Comparison of ENCODE assay signal across 9 cellular contexts in genomic region chr20:17859616-17860232, GRCh38.
A peak's percentile ranks its signal among the peaks of the same experiment; 100 is the strongest.
DNase-seq lines count a peak whose midpoint lies in the region; ATAC-seq, FAIRE-seq and TF ChIP-seq lines count a peak whose summit lies in the region.
"Had no signal": no experiment of that assay in that cellular context is flagged by ENCODE, and none has a peak within 500 bp of the region (broad histone marks: within the 10 kb centered on the region; RNA-seq: fewer than 3 reads in every experiment).

No MANE protein-coding gene starts in this region.

- H3K27ac Mint-ChIP-seq in natural killer cell (peak overlapping the region in 1 of 2 donors; percentile 77), endothelial cell (ENCODE audit: unreplicated experiment) (no peak overlapping the region)
- H3K27ac Mint-ChIP-seq: T-helper 1 cell treated with Interleukin-12 subunit alpha and Interleukin-12 subunit beta and Interleukin-4 antibody, amounts not matched to agents 30 μg/mL and 1 μg/mL, for 36 hours had no signal

- H3K4me3 Mint-ChIP-seq in natural killer cell, result peak overlapping the region; percentile 70
- H3K4me3 Mint-ChIP-seq in endothelial cell (ENCODE audit: unreplicated experiment), result no peak overlapping the region
- H3K4me3 Mint-ChIP-seq: T-helper 1 cell treated with Interleukin-12 subunit alpha and Interleukin-12 subunit beta and Interleukin-4 antibody, amounts not matched to agents 30 μg/mL and 1 μg/mL, for 36 hours had no signal

- H3K27ac ChIP-seq in stomach (peak overlapping the region in 2 of 5 donors; percentile 32 to 42), transverse colon (peak overlapping the region in 1 of 4 donors; percentile 3)

- TF ChIP-seq CTCF in natural killer cell (IDR thresholded peaks at IDR 0.05), result no peak
- TF ChIP-seq CTCF in endothelial cell (IDR thresholded peaks at IDR 0.05; ENCODE audit: unreplicated experiment), result no peak
- no peak for TF ChIP-seq CTCF in stomach (IDR thresholded peaks at IDR 0.05)
- TF ChIP-seq CTCF in transverse colon (IDR thresholded peaks at IDR 0.05), result no peak

- no peaks in the 10 kb centered on the region for H3K36me3 Mint-ChIP-seq in natural killer cell
- no peaks in the 10 kb centered on the region for H3K36me3 Mint-ChIP-seq in endothelial cell (ENCODE audit: low read depth, unreplicated experiment)

- in situ Hi-C loops in transverse colon (cut with MboI; ENCODE audit: low pct_ligation_motif_present in 1 of 4, low pct_unique_long_range_greater_than_20kb in 1 of 4, low sequenced_read_pairs in 3 of 4), result no loop called here

- no peak for FAIRE-seq in H54 (lab: Jason Lieb, UNC)

- no peaks in the 10 kb centered on the region for H3K36me3 ChIP-seq in stomach
- H3K36me3 ChIP-seq in transverse colon, result no peaks in the 10 kb centered on the region

- TF ChIP-seq POLR2A in GM18505 (IDR thresholded peaks at IDR 0.05; ENCODE audit: borderline replicate concordance, extremely low read depth, insufficient read depth, insufficient read length), result no peak
- no peak for TF ChIP-seq POLR2A in stomach (IDR thresholded peaks at IDR 0.05)
- TF ChIP-seq POLR2A in H54 (IDR thresholded peaks at IDR 0.05; ENCODE audit: low read depth, low read length), result no peak
- no peak for TF ChIP-seq POLR2A in transverse colon (IDR thresholded peaks at IDR 0.05)

- H3K9me3 ChIP-seq in stomach, result no peaks in the 10 kb centered on the region
- no peaks in the 10 kb centered on the region for H3K9me3 ChIP-seq in transverse colon

- no peaks in the 10 kb centered on the region for H3K27me3 ChIP-seq in stomach
- no peaks in the 10 kb centered on the region for H3K27me3 ChIP-seq in transverse colon

- H3K4me1 Mint-ChIP-seq in natural killer cell, result peaks cover 45 to 61% of the 10 kb centered on the region in 2 donors
- peaks cover 3% of the 10 kb centered on the region for H3K4me1 Mint-ChIP-seq in endothelial cell (ENCODE audit: unreplicated experiment)

- 35 to 61% (median 44%) methylated on average over 16 to 22 of the region's 22 CpGs for WGBS in stomach, 5 donors
- 70% methylated on average over 22 of the region's 22 CpGs; no CpG with 5 or more reads in 1 of the 2 donors for WGBS in transverse colon (ENCODE audit: low coverage in 1 of 2), 2 donors

- TF ChIP-seq EP300 in stomach (IDR thresholded peaks at IDR 0.05) (no peak), transverse colon (IDR thresholded peaks at IDR 0.05; ENCODE audit: low read depth) (no peak)

- H3K9me3 Mint-ChIP-seq in natural killer cell, result no peaks in the 10 kb centered on the region
- H3K9me3 Mint-ChIP-seq in endothelial cell (ENCODE audit: unreplicated experiment), result no peaks in the 10 kb centered on the region
- H3K9me3 Mint-ChIP-seq: T-helper 1 cell treated with Interleukin-12 subunit alpha and Interleukin-12 subunit beta and Interleukin-4 antibody, amounts not matched to agents 30 μg/mL and 1 μg/mL, for 36 hours had no signal

- H3K27me3 Mint-ChIP-seq in natural killer cell (ENCODE audit: low read depth in 2 of 2) (peaks cover 5 to 18% of the 10 kb centered on the region in 2 donors), endothelial cell (ENCODE audit: unreplicated experiment) (no peaks in the 10 kb centered on the region)

- DNase-seq in activated gamma-delta T cell treated with anti-CD3 and anti-CD28 coated beads, Interleukin-2, amount 50 U/mL, for 16 hours (ENCODE audit: low read depth), result peak; percentile 22
- DNase-seq in natural killer cell, result peak; percentile 35
- no peak for DNase-seq in endothelial cell (ENCODE audit: low spot score)
- no peak for DNase-seq in stomach
- DNase-seq in H54 (ENCODE audit: insufficient read length, low spot score), result no peak
- no peak for DNase-seq in transverse colon

- H3K4me3 ChIP-seq in stomach (no peak overlapping the region), transverse colon (no peak overlapping the region)

- H3K4me1 ChIP-seq in stomach (peaks cover 25 to 53% (median 30%) of the 10 kb centered on the region in 4 donors), transverse colon (peaks cover 12 to 64% (median 46%) of the 10 kb centered on the region in 4 donors)

- intact Hi-C loops in natural killer cell (cut with micrococcal nuclease) (loop anchor here (5.0 kb wide), 1 partner anchor 177 kb away; the partner anchor contains the start of gene RRBP1), stomach (cut with DNase I; ENCODE audit: low total_unique reads) (no loop called here), transverse colon (cut with DNase I; ENCODE audit: low total_unique reads) (no loop called here)

- ATAC-seq in GM18505 (IDR thresholded peaks at IDR 0.05; ENCODE audit: unreplicated experiment) (peak; percentile 31), HG03097 (IDR thresholded peaks at IDR 0.05; ENCODE audit: low FRiP score, unreplicated experiment) (peak; percentile 22), natural killer cell (peak; percentile 69 to 83 (median 80))

Comparison
In these comparisons a context has a peak if more than half of its experiments do, and no peak if none do; other contexts are left out.
1. ATAC-seq: peak in every context shown above with its lines; median percentile 80 in natural killer cell; 31 in GM18505; 22 in HG03097.
2. DNase-seq: peak in activated gamma-delta T cell treated with anti-CD3 and anti-CD28 coated beads, Interleukin-2, amount 50 U/mL, for 16 hours (single experiment) and natural killer cell (single experiment); none in endothelial cell (single experiment), stomach (single experiment), H54 (single experiment) and transverse colon (single experiment).